Comparison of ENCODE assay signal across 8 cellular contexts in the genomic region with DNA sequence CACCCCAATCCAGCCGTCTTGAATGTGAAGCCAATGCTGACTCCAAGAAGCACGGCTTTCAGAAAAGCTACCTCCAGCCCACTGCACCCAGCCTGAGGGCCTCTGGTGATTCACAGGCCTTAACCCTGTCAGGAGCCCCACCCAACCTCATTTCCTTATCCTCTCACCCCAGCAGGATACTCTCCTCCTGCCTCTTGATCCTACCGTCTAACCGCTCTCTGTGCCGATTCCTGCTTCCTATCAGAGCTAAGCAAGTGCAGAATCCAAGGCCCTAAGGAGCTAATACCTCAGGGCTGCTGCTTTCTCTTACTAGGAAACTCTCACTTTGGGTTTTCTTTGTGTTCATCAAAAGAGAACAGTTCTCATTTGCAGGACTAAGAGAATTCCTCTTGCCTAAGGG. TPM values are rescaled to one million over a fixed set of nuclear protein-coding genes. Genes with fewer than 3 reads are reported as not detected.
DNase-seq lines count a peak whose midpoint lies in the region; ATAC-seq and TF ChIP-seq lines count a peak whose summit lies in the region.

No MANE protein-coding gene starts in this region.

- no peak overlapping the region for H3K23ac ChIP-seq in mesendoderm (ENCODE audit: low read length)

- ATAC-seq in HG03378 (IDR thresholded peaks at IDR 0.05; ENCODE audit: unreplicated experiment), result no peak
- ATAC-seq in GM21390 (IDR thresholded peaks at IDR 0.05; ENCODE audit: unreplicated experiment), result no peak

- WGBS in mesendoderm (ENCODE audit: extremely low coverage, insufficient coverage, low lambda C conversion rate), result no CpG with 5 or more reads among the region's 5 CpGs

- H3K79me2 ChIP-seq in mesendoderm (ENCODE audit: control insufficient read depth, insufficient read depth, low read length), result no peaks in the 10 kb centered on the region

- H3K36me3 ChIP-seq in NT2/D1 (ENCODE audit: insufficient read depth, insufficient read length, low read length), result no peaks in the 10 kb centered on the region
- no peaks in the 10 kb centered on the region for H3K36me3 ChIP-seq in brain microvascular endothelial cell (replicated peaks)
- H3K36me3 ChIP-seq in mesendoderm (ENCODE audit: control insufficient read depth, insufficient read depth, low read length), result no peaks in the 10 kb centered on the region

- no peak overlapping the region for H3K4ac ChIP-seq in mesendoderm (ENCODE audit: low read depth, low read length)

- H2BK120ac ChIP-seq in mesendoderm (ENCODE audit: low read depth, low read length), result no peak overlapping the region

- no peaks in the 10 kb centered on the region for H3K27me3 ChIP-seq in NT2/D1 (ENCODE audit: insufficient read depth, insufficient read length)
- no peaks in the 10 kb centered on the region for H3K27me3 ChIP-seq in brain microvascular endothelial cell (replicated peaks)
- H3K27me3 ChIP-seq in mesendoderm (ENCODE audit: insufficient read depth, low read length, poor library complexity), result no peaks in the 10 kb centered on the region

- no peak overlapping the region for H3K4me2 ChIP-seq in mesendoderm (ENCODE audit: low read length)

- H3K18ac ChIP-seq in mesendoderm (ENCODE audit: low read length), result no peak overlapping the region

- H3K4me1 ChIP-seq in NT2/D1 (ENCODE audit: insufficient read depth, insufficient read length) (peaks cover 14% of the 10 kb centered on the region), mesendoderm (ENCODE audit: control insufficient read depth, low read depth, low read length) (peaks cover 9% of the 10 kb centered on the region)

- H3K9ac ChIP-seq in NT2/D1 (ENCODE audit: insufficient read length, low read depth), result no peak overlapping the region
- H3K9ac ChIP-seq in mesendoderm (ENCODE audit: low read length), result no peak overlapping the region

- no peak overlapping the region for H2BK5ac ChIP-seq in mesendoderm (ENCODE audit: low read length)

- no peak overlapping the region for H4K5ac ChIP-seq in mesendoderm (ENCODE audit: low read length)

- H2BK15ac ChIP-seq in mesendoderm (replicated peaks; ENCODE audit: low read depth), result no peak overlapping the region

- H4K8ac ChIP-seq in mesendoderm (ENCODE audit: low read depth, low read length), result no peak overlapping the region

- no peak overlapping the region for H3K56ac ChIP-seq in mesendoderm (ENCODE audit: low read length)

- H3K4me3 ChIP-seq in NT2/D1 (ENCODE audit: insufficient read length, low read depth) (no peak overlapping the region), brain microvascular endothelial cell (ENCODE audit: low read depth, low read length) (no peak overlapping the region), mesendoderm (ENCODE audit: low read length) (no peak overlapping the region), coronary artery (no peak overlapping the region)

- DNase-seq in CD1c-positive myeloid dendritic cell (ENCODE audit: extremely low spot score), result peak; percentile 64
- DNase-seq in NT2/D1 (ENCODE audit: low read depth, low spot score), result peak; percentile 60
- DNase-seq in brain microvascular endothelial cell, result peak; percentile 47
- DNase-seq in mesendoderm, result peak; percentile 90
- DNase-seq in coronary artery (ENCODE audit: low spot score), result no peak
- no peak for DNase-seq in SK-N-DZ (ENCODE audit: low spot score)

- peaks cover 7% of the 10 kb centered on the region for H3K79me1 ChIP-seq in mesendoderm (ENCODE audit: low read length)

- H3K9me3 ChIP-seq in NT2/D1 (ENCODE audit: insufficient read depth, low read length), result no peaks in the 10 kb centered on the region

- in situ Hi-C loops in brain microvascular endothelial cell (cut with HindIII; ENCODE audit: low pct_ligation_motif_present, low sequenced_read_pairs), result no loop called here

- H2AK5ac ChIP-seq in mesendoderm (ENCODE audit: low read length), result no peak overlapping the region

- H3K27ac ChIP-seq in brain microvascular endothelial cell (peak overlapping the region; percentile 73), mesendoderm (ENCODE audit: low read depth, low read length) (no peak overlapping the region), coronary artery (peak overlapping the region in 1 of 2 donors; percentile 30)

- TF ChIP-seq CTCF in brain microvascular endothelial cell (IDR thresholded peaks at IDR 0.05; ENCODE audit: low read depth, low read length, missing control alignments) (no peak), coronary artery (IDR thresholded peaks at IDR 0.05) (no peak)

RNA-seq across cellular contexts. Expression of a gene that starts 47.2 kb away (rescaled TPM):
- polyA plus RNA-seq in mesendoderm (2013, experiment 1 of 2), result 4.7 TPM
- 5.2 TPM for polyA plus RNA-seq in mesendoderm (2013, experiment 2 of 2)
- 3.6 and 4.3 TPM in 2 replicates for polyA plus RNA-seq in SK-N-DZ (2014; cell fraction: cytosol; rRNA removed)
- 5.0 and 7.1 TPM in 2 replicates for polyA plus RNA-seq in SK-N-DZ (2014; cell fraction: nucleus; rRNA removed)

Comparison
In these comparisons a context has a peak if more than half of its experiments do, and no peak if none do; other contexts are left out.
1. DNase-seq: peak in CD1c-positive myeloid dendritic cell (single experiment), NT2/D1 (single experiment), brain microvascular endothelial cell (single experiment) and mesendoderm (single experiment); none in coronary artery (single experiment) and SK-N-DZ (single experiment).